Comparison of ENCODE assay signal across 10 cellular contexts in genomic region chr18:8989017-8989416, GRCh38.
"Had no signal": no experiment of that assay in that cellular context is flagged by ENCODE, and none has a peak within 500 bp of the region (broad histone marks: within the 10 kb centered on the region; RNA-seq: fewer than 3 reads in every experiment).

No MANE protein-coding gene starts in this region.

- H3K27me3 Mint-ChIP-seq: stimulated activated memory B cell treated with anti-CD40 and anti-IgM and Interleukin-4, amounts not matched to agents 10 μg/mL and 1 μg/mL and 100 μg/mL, for 72 hours had no signal

- H3K9me3 ChIP-seq: ascending aorta, lower lobe of right lung, pancreas, tibial artery, uterus had no signal

- DNase-seq: activated CD4-positive, CD25-positive, alpha-beta regulatory T cell treated with anti-CD3 and anti-CD28 coated beads, Interleukin-2, amount 50 U/mL, for 72 hours; uterus had no signal

- H3K27ac ChIP-seq: ascending aorta, lower lobe of right lung, pancreas, tibial artery, uterus had no signal

- H3K36me3 ChIP-seq: ascending aorta, lower lobe of right lung, pancreas, tibial artery, uterus had no signal

- H3K4me1 ChIP-seq: lower lobe of right lung, uterus had no signal

- H3K36me3 Mint-ChIP-seq: naive B cell; stimulated activated memory B cell treated with anti-CD40 and anti-IgM and Interleukin-4, amounts not matched to agents 10 μg/mL and 1 μg/mL and 100 μg/mL, for 72 hours had no signal

- H3K27me3 ChIP-seq: ascending aorta, dorsolateral prefrontal cortex, pancreas, tibial artery, uterus had no signal

- H3K4me1 Mint-ChIP-seq: naive B cell had no signal

- H3K4me3 ChIP-seq: ascending aorta, dorsolateral prefrontal cortex, lower lobe of right lung, pancreas, smooth muscle cell, tibial artery, uterus had no signal

- H3K4me3 Mint-ChIP-seq: naive B cell; stimulated activated memory B cell treated with anti-CD40 and anti-IgM and Interleukin-4, amounts not matched to agents 10 μg/mL and 1 μg/mL and 100 μg/mL, for 72 hours had no signal

- H3K4me2 ChIP-seq: smooth muscle cell had no signal

- H3K27ac Mint-ChIP-seq: stimulated activated memory B cell treated with anti-CD40 and anti-IgM and Interleukin-4, amounts not matched to agents 10 μg/mL and 1 μg/mL and 100 μg/mL, for 72 hours had no signal
